8 cellular contexts compared by ENCODE assay signal in genomic region chr3:54120657-54121403, GRCh38. TPM values are rescaled to one million over a fixed set of nuclear protein-coding genes. Genes with fewer than 3 reads are reported as not detected.
DNase-seq lines count a peak whose midpoint lies in the region; ATAC-seq, FAIRE-seq and TF ChIP-seq lines count a peak whose summit lies in the region.

No MANE protein-coding gene starts in this region.

- peak overlapping the region; percentile 93 for H3K4me3 ChIP-seq in coronary artery
- H3K4me3 ChIP-seq in ovary: peak overlapping the region; percentile 55

- no peaks in the 10 kb centered on the region for H3K4me1 ChIP-seq in ovary (ENCODE audit: insufficient read depth)

- DNase-seq in coronary artery (ENCODE audit: low spot score) (no peak), ovary (peak; percentile 24 to 48 (median 42)), HTR-8/SVneo (ENCODE audit: insufficient read length, low spot score) (no peak), frontal cortex (ENCODE audit: low spot score in 2 of 2) (no peak)
- no peak for DNase-seq in activated effector memory CD4-positive, alpha-beta T cell treated with Interleukin-2 at 50 U/mL for 16 hours

- TF ChIP-seq CTCF in coronary artery (IDR thresholded peaks at IDR 0.05) (no peak), ovary (IDR thresholded peaks at IDR 0.05) (no peak)

- WGBS in ovary, 3 donors: 1 to 5% (median 2%) methylated on average over 34 to 45 of the region's 45 CpGs

- H3K36me3 ChIP-seq in ovary: no peaks in the 10 kb centered on the region

- intact Hi-C loops in ovary (cut with DNase I): no loop called here

- FAIRE-seq in HTR-8/SVneo (lab: Jason Lieb, UNC): no peak
- FAIRE-seq in frontal cortex (lab: Jason Lieb, UNC): no peak

- H3K27me3 ChIP-seq in ovary: no peaks in the 10 kb centered on the region

- peak; percentile 78 for ATAC-seq in GM18867 (IDR thresholded peaks at IDR 0.05; ENCODE audit: unreplicated experiment)
- ATAC-seq in HG03432 (IDR thresholded peaks at IDR 0.05; ENCODE audit: unreplicated experiment): peak; percentile 88
- no peak for ATAC-seq in HG02588 (IDR thresholded peaks at IDR 0.05; ENCODE audit: unreplicated experiment)

- no peaks in the 10 kb centered on the region for H3K9me3 ChIP-seq in ovary

- TF ChIP-seq POLR2A in ovary (IDR thresholded peaks at IDR 0.05): no peak

- TF ChIP-seq EP300 in ovary (IDR thresholded peaks at IDR 0.05): no peak

- H3K27ac ChIP-seq in coronary artery: peak overlapping the region in 1 of 2 donors; percentile 25
- H3K27ac ChIP-seq in ovary: no peak overlapping the region

RNA-seq across cellular contexts. Expression of gene CACNA2D3, which starts 1.5 kb away (rescaled TPM):
- total RNA-seq in ovary: 10 to 100 TPM in 1 of 7 donors, 1 to 10 TPM in 6; 3.0 to 10.1 (median 5.1) TPM
- 1 to 10 TPM; 2.0 to 4.7 TPM for polyA plus RNA-seq in ovary
- 30.6 TPM for total RNA-seq in frontal cortex

Comparison
In these comparisons a context has a peak if more than half of its experiments do, and no peak if none do; other contexts are left out.
1. DNase-seq: peak in ovary (5 of 5); none in coronary artery (single experiment), HTR-8/SVneo (single experiment), activated effector memory CD4-positive, alpha-beta T cell treated with Interleukin-2 at 50 U/mL for 16 hours (single experiment) and frontal cortex (0 of 2).